1 cellular context compared by ENCODE assay signal in the genomic region with DNA sequence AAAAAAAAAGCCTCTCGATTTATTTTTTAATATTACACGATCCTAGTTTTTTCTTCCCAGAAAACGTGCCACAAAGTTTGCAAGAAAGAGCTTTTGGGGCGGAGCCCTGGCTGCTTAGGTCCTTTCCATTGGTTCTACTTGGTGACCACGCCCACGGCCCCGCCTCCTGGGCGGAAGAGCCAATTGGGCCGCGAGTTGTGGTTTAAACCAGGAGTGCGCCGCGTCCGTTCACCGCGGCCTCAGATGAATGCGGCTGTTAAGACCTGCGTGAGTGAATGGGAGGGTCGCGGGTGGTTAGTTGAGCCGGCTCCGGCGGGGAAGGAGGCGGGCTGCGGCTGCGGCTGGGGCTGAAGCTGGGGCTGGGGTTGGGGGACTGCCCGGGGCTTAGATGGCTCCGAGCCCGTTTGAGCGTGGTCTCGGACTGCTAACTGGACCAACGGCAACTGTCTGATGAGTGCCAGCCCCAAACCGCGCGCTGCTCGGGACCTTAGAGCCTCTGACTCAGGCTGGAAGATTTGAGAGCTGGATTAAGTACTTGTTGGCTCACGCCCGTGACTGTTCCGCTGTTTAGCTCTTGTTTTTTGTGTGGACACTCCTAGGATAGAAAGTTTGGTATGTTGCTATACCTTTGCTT.
TF ChIP-seq lines count a peak whose summit lies in the region.

A gene (plus strand): TSS at position 231 of the 634 bp plus-strand sequence. CDS start 458 bp downstream, outside the sequence.

TF ChIP-seq in HepG2, 621 proteins besides CTCF, POLR2A, EP300 and RAD21 (continued from another document and continues in another):
- TF ChIP-seq MXI1 (IDR thresholded peaks at IDR 0.05; ENCODE audit: borderline replicate concordance, low read depth, low read length) (peak; percentile 83; the same call in 1 of the 3 replicates), HMG20B (CRISPR knock-in tag; conservative IDR thresholded peaks at IDR 0.05) (no peak), ZNF101 (CRISPR knock-in tag; IDR thresholded peaks at IDR 0.05; ENCODE audit: borderline replicate concordance, low read depth) (no peak), GZF1 (CRISPR knock-in tag; IDR thresholded peaks at IDR 0.05) (no peak), ZSCAN22 (CRISPR knock-in tag; IDR thresholded peaks at IDR 0.05) (no peak), MATR3 (CRISPR knock-in tag; IDR thresholded peaks at IDR 0.05) (no peak), ZNF572 (CRISPR knock-in tag; IDR thresholded peaks at IDR 0.05) (no peak), HNRNPH1 (optimal IDR thresholded peaks at IDR 0.05; ENCODE audit: low read depth, low read length) (no peak), MXD4 (CRISPR knock-in tag; IDR thresholded peaks at IDR 0.05) (0 out of 2 replicates have a peak, but pooled peaks have one; percentile 47), ZNF33B (CRISPR knock-in tag; IDR thresholded peaks at IDR 0.05) (no peak), SOX6 (IDR thresholded peaks at IDR 0.05) (no peak), SOX6 (CRISPR knock-in tag; IDR thresholded peaks at IDR 0.05) (no peak), ZNF562 (CRISPR knock-in tag; IDR thresholded peaks at IDR 0.05; ENCODE audit: borderline replicate concordance) (no peak), ZSCAN31 (CRISPR knock-in tag; IDR thresholded peaks at IDR 0.05; ENCODE audit: low read depth) (no peak; the same call in 1 of the 2 replicates), ZNF619 (CRISPR knock-in tag; IDR thresholded peaks at IDR 0.05) (no peak), ZNF703 (CRISPR knock-in tag; IDR thresholded peaks at IDR 0.05; ENCODE audit: borderline replicate concordance) (no peak), CHD2 (IDR thresholded peaks at IDR 0.05; ENCODE audit: low read depth, low read length) (no peak), HMG20A (CRISPR knock-in tag; IDR thresholded peaks at IDR 0.05; ENCODE audit: borderline replicate concordance) (no peak), ONECUT2 (CRISPR knock-in tag; IDR thresholded peaks at IDR 0.05) (no peak), NRL (CRISPR knock-in tag; IDR thresholded peaks at IDR 0.05; ENCODE audit: borderline replicate concordance) (no peak), ZNF674 (CRISPR knock-in tag; IDR thresholded peaks at IDR 0.05; ENCODE audit: low read depth) (no peak), PITX1 (CRISPR knock-in tag; IDR thresholded peaks at IDR 0.05) (no peak), YY1 (IDR thresholded peaks at IDR 0.05; ENCODE audit: insufficient read depth, insufficient replicate concordance, low read depth, low read length) (no peak), ZNF746 (CRISPR knock-in tag; IDR thresholded peaks at IDR 0.05) (no peak), RFXANK (CRISPR knock-in tag; IDR thresholded peaks at IDR 0.05) (no peak), ZNF879 (CRISPR knock-in tag; IDR thresholded peaks at IDR 0.05) (no peak), ZBTB20 (CRISPR knock-in tag; IDR thresholded peaks at IDR 0.05; ENCODE audit: borderline replicate concordance, low read depth) (no peak), ZNF335 (CRISPR knock-in tag; IDR thresholded peaks at IDR 0.05) (no peak), RFX3 (CRISPR knock-in tag; IDR thresholded peaks at IDR 0.05) (no peak), SYNCRIP (IDR thresholded peaks at IDR 0.05; ENCODE audit: insufficient read depth, low read depth, low read length) (no peak), ZNF720 (CRISPR knock-in tag; IDR thresholded peaks at IDR 0.05) (no peak), RBM39 (IDR thresholded peaks at IDR 0.05; ENCODE audit: low read depth, low read length, poor library complexity, severe bottlenecking) (no peak), ZNF124 (CRISPR knock-in tag; IDR thresholded peaks at IDR 0.05) (no peak), ZSCAN25 (CRISPR knock-in tag; IDR thresholded peaks at IDR 0.05) (no peak), ZNF772 (CRISPR knock-in tag; IDR thresholded peaks at IDR 0.05) (no peak), ASH2L (IDR thresholded peaks at IDR 0.05; ENCODE audit: insufficient read length, low read depth, low read length) (peak; percentile 85), NCOA5 (CRISPR knock-in tag; IDR thresholded peaks at IDR 0.05) (no peak), JDP2 (CRISPR knock-in tag; IDR thresholded peaks at IDR 0.05; ENCODE audit: borderline replicate concordance) (no peak), BHLHE40 (IDR thresholded peaks at IDR 0.05; ENCODE audit: low read length) (peak; percentile 22; the same call in 1 of the 2 replicates), MYNN (CRISPR knock-in tag; IDR thresholded peaks at IDR 0.05; ENCODE audit: low read depth) (no peak), ZNF766 (CRISPR knock-in tag; IDR thresholded peaks at IDR 0.05; ENCODE audit: borderline replicate concordance) (no peak), PHB2 (IDR thresholded peaks at IDR 0.05; ENCODE audit: partially characterized antibody) (no peak), CBX2 (IDR thresholded peaks at IDR 0.05; ENCODE audit: low read depth, low read length) (no peak), CBX2 (CRISPR knock-in tag; IDR thresholded peaks at IDR 0.05; ENCODE audit: low read depth) (no peak), ZNF30 (CRISPR knock-in tag; IDR thresholded peaks at IDR 0.05) (no peak), ZNF546 (CRISPR knock-in tag; conservative IDR thresholded peaks at IDR 0.05) (no peak), RFXAP (CRISPR knock-in tag; IDR thresholded peaks at IDR 0.05; ENCODE audit: borderline replicate concordance) (no peak), ZFP37 (CRISPR knock-in tag; IDR thresholded peaks at IDR 0.05; ENCODE audit: borderline replicate concordance) (no peak), FOXO1 (CRISPR knock-in tag; IDR thresholded peaks at IDR 0.05) (no peak)
- TF ChIP-seq, protein P1, sequence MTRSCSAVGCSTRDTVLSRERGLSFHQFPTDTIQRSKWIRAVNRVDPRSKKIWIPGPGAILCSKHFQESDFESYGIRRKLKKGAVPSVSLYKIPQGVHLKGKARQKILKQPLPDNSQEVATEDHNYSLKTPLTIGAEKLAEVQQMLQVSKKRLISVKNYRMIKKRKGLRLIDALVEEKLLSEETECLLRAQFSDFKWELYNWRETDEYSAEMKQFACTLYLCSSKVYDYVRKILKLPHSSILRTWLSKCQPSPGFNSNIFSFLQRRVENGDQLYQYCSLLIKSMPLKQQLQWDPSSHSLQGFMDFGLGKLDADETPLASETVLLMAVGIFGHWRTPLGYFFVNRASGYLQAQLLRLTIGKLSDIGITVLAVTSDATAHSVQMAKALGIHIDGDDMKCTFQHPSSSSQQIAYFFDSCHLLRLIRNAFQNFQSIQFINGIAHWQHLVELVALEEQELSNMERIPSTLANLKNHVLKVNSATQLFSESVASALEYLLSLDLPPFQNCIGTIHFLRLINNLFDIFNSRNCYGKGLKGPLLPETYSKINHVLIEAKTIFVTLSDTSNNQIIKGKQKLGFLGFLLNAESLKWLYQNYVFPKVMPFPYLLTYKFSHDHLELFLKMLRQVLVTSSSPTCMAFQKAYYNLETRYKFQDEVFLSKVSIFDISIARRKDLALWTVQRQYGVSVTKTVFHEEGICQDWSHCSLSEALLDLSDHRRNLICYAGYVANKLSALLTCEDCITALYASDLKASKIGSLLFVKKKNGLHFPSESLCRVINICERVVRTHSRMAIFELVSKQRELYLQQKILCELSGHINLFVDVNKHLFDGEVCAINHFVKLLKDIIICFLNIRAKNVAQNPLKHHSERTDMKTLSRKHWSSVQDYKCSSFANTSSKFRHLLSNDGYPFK (CRISPR knock-in tag; IDR thresholded peaks at IDR 0.05; ENCODE audit: borderline replicate concordance), result no peak
- TF ChIP-seq, protein P2, sequence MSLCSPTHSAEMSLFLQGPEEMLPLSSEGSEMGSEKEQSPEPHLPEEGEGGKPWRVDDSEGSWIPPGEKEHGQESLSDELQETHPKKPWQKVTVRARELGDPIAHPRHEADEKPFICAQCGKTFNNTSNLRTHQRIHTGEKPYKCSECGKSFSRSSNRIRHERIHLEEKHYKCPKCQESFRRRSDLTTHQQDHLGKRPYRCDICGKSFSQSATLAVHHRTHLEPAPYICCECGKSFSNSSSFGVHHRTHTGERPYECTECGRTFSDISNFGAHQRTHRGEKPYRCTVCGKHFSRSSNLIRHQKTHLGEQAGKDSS (CRISPR knock-in tag; IDR thresholded peaks at IDR 0.05; ENCODE audit: borderline replicate concordance, low read depth), result no peak
- TF ChIP-seq, protein P3, sequence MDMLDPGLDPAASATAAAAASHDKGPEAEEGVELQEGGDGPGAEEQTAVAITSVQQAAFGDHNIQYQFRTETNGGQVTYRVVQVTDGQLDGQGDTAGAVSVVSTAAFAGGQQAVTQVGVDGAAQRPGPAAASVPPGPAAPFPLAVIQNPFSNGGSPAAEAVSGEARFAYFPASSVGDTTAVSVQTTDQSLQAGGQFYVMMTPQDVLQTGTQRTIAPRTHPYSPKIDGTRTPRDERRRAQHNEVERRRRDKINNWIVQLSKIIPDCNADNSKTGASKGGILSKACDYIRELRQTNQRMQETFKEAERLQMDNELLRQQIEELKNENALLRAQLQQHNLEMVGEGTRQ (IDR thresholded peaks at IDR 0.05; ENCODE audit: low read depth, low read length), result no peak
- TF ChIP-seq, protein P3 (CRISPR knock-in tag; IDR thresholded peaks at IDR 0.05; ENCODE audit: borderline replicate concordance), result no peak
- TF ChIP-seq, protein P4, sequence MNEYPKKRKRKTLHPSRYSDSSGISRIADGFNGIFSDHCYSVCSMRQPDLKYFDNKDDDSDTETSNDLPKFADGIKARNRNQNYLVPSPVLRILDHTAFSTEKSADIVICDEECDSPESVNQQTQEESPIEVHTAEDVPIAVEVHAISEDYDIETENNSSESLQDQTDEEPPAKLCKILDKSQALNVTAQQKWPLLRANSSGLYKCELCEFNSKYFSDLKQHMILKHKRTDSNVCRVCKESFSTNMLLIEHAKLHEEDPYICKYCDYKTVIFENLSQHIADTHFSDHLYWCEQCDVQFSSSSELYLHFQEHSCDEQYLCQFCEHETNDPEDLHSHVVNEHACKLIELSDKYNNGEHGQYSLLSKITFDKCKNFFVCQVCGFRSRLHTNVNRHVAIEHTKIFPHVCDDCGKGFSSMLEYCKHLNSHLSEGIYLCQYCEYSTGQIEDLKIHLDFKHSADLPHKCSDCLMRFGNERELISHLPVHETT (CRISPR knock-in tag; conservative IDR thresholded peaks at IDR 0.05), result no peak
- TF ChIP-seq, protein P5, sequence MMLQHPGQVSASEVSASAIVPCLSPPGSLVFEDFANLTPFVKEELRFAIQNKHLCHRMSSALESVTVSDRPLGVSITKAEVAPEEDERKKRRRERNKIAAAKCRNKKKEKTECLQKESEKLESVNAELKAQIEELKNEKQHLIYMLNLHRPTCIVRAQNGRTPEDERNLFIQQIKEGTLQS (CRISPR knock-in tag; IDR thresholded peaks at IDR 0.05), result no peak
- TF ChIP-seq, protein P6, sequence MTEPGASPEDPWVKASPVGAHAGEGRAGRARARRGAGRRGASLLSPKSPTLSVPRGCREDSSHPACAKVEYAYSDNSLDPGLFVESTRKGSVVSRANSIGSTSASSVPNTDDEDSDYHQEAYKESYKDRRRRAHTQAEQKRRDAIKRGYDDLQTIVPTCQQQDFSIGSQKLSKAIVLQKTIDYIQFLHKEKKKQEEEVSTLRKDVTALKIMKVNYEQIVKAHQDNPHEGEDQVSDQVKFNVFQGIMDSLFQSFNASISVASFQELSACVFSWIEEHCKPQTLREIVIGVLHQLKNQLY (CRISPR knock-in tag; IDR thresholded peaks at IDR 0.05), result no peak
- TF ChIP-seq, protein P7, sequence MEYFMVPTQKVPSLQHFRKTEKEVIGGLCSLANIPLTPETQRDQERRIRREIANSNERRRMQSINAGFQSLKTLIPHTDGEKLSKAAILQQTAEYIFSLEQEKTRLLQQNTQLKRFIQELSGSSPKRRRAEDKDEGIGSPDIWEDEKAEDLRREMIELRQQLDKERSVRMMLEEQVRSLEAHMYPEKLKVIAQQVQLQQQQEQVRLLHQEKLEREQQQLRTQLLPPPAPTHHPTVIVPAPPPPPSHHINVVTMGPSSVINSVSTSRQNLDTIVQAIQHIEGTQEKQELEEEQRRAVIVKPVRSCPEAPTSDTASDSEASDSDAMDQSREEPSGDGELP (IDR thresholded peaks at IDR 0.05; ENCODE audit: borderline replicate concordance, low read depth), result no peak
- TF ChIP-seq, protein P8, sequence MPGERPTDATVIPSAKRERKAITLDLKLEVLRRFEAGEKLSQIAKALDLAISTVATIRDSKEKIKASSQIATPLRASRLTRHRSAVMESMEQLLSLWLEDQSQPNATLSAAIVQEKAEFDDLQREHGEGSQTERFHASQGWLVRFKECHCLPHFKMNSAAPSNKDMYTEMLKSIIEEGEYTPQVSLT (CRISPR knock-in tag; IDR thresholded peaks at IDR 0.05; ENCODE audit: borderline replicate concordance, low read depth), result no peak
- TF ChIP-seq, protein P9, sequence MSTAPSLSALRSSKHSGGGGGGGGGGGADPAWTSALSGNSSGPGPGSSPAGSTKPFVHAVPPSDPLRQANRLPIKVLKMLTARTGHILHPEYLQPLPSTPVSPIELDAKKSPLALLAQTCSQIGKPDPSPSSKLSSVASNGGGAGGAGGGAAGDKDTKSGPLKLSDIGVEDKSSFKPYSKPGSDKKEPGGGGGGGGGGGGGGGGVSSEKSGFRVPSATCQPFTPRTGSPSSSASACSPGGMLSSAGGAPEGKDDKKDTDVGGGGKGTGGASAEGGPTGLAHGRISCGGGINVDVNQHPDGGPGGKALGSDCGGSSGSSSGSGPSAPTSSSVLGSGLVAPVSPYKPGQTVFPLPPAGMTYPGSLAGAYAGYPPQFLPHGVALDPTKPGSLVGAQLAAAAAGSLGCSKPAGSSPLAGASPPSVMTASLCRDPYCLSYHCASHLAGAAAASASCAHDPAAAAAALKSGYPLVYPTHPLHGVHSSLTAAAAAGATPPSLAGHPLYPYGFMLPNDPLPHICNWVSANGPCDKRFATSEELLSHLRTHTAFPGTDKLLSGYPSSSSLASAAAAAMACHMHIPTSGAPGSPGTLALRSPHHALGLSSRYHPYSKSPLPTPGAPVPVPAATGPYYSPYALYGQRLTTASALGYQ (CRISPR knock-in tag; IDR thresholded peaks at IDR 0.05), result no peak
- TF ChIP-seq, protein P10, sequence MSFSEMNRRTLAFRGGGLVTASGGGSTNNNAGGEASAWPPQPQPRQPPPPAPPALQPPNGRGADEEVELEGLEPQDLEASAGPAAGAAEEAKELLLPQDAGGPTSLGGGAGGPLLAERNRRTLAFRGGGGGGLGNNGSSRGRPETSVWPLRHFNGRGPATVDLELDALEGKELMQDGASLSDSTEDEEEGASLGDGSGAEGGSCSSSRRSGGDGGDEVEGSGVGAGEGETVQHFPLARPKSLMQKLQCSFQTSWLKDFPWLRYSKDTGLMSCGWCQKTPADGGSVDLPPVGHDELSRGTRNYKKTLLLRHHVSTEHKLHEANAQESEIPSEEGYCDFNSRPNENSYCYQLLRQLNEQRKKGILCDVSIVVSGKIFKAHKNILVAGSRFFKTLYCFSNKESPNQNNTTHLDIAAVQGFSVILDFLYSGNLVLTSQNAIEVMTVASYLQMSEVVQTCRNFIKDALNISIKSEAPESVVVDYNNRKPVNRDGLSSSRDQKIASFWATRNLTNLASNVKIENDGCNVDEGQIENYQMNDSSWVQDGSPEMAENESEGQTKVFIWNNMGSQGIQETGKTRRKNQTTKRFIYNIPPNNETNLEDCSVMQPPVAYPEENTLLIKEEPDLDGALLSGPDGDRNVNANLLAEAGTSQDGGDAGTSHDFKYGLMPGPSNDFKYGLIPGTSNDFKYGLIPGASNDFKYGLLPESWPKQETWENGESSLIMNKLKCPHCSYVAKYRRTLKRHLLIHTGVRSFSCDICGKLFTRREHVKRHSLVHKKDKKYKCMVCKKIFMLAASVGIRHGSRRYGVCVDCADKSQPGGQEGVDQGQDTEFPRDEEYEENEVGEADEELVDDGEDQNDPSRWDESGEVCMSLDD (CRISPR knock-in tag; IDR thresholded peaks at IDR 0.05; ENCODE audit: borderline replicate concordance), result no peak
